8 cellular contexts compared by ENCODE assay signal in the genomic region with DNA sequence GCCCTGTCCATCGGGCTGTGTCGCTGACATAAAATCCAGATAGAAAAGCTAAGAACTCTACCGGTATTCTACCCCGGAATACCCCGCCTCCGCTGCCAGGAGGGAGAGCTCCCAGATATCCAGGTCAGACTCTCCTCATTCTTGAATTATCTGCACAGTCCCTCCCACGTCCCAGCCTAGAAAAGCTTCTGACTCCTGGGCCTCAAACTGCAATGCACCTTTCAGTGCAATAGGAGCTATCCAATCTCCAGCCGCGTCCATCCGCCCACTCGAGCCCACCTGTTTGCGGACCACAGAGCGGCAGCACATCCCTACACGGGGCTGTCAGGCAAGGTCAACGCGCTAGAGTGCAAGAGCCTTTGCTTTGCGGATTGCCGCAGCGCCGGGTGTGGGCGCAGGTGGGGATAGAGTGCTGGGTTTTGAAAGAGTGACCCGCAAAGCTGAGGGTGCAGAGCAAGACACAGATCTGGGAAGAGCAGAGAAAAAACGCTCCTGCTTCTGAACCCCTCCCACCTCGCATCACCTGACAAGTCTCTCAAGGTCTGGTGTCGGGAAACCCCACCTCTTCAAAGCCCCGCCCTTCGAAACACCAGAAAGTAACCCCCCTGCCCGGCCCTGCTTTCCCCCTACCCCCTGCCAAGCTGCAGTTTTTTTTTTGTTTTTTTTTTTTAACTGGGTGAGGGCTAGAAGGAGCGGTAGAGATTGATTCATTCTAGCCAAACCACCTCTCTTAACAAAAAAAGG. TPM values are rescaled to one million over a fixed set of nuclear protein-coding genes. Genes with fewer than 3 reads are reported as not detected.
A peak's percentile ranks its signal among the peaks of the same experiment; 100 is the strongest.
DNase-seq lines count a peak whose midpoint lies in the region; ATAC-seq and TF ChIP-seq lines count a peak whose summit lies in the region.

No MANE protein-coding gene starts in this region.

- peak overlapping the region; percentile 92 for H3K4me3 ChIP-seq in choroid plexus epithelial cell (ENCODE audit: low read depth, low read length)

- ATAC-seq in HG02642 (IDR thresholded peaks at IDR 0.05; ENCODE audit: poor library complexity, unreplicated experiment) (peak; percentile 20), left lobe of liver (peak; percentile 67), HG03457 (IDR thresholded peaks at IDR 0.05; ENCODE audit: unreplicated experiment) (no peak)

- TF ChIP-seq CTCF in choroid plexus epithelial cell (conservative IDR thresholded peaks at IDR 0.05; ENCODE audit: low read depth, low read length), result no peak

- DNase-seq in COR-L47 (lab: John Stamatoyannopoulos, UW), result peak; percentile 86
- peak; percentile 86 for DNase-seq in NCI-H226
- peak; percentile 86 for DNase-seq in activated CD4-positive, alpha-beta T cell treated with anti-CD3 and anti-CD28 coated beads for 48 hours
- peak; percentile 91 for DNase-seq in choroid plexus epithelial cell (ENCODE audit: low read depth)
- DNase-seq in left lobe of liver (ENCODE audit: low spot score), result peak; percentile 80
- DNase-seq in stimulated activated CD4-positive, alpha-beta T cell treated with anti-CD3 and anti-CD28 coated beads, Interleukin-2, amount 100 ng/mL, for 24 hours, result peak; percentile 79 to 84

RNA-seq across cellular contexts. Expression of a gene that starts 1.3 kb away (rescaled TPM):
- 107 TPM for total RNA-seq in left lobe of liver

RNA-seq across cellular contexts. Expression of a gene that starts 5.0 kb away (rescaled TPM):
- total RNA-seq in left lobe of liver, result 7.7 TPM

RNA-seq across cellular contexts. Expression of a gene that starts 10.2 kb away (rescaled TPM):
- total RNA-seq in left lobe of liver, result 14.1 TPM

RNA-seq across cellular contexts. Expression of a gene that starts 13.8 kb away (rescaled TPM):
- 19.7 TPM for total RNA-seq in left lobe of liver

RNA-seq across cellular contexts. Expression of a gene that starts 23.1 kb away (rescaled TPM):
- total RNA-seq in left lobe of liver, result 19.2 TPM
